ENCODE assay signal across 12 cellular contexts in genomic region chr6:113122060-113122459, GRCh38.
DNase-seq lines count a peak whose midpoint lies in the region; ATAC-seq and TF ChIP-seq lines count a peak whose summit lies in the region.
"Had no signal": no experiment of that assay in that cellular context is flagged by ENCODE, and none has a peak within 500 bp of the region (broad histone marks: within the 10 kb centered on the region; RNA-seq: fewer than 3 reads in every experiment).

No MANE protein-coding gene starts in this region.

- intact Hi-C loops in MCF 10A (cut with micrococcal nuclease), result no loop called here
- intact Hi-C loops in breast epithelium (cut with DNase I; ENCODE audit: low total_unique reads), result loop anchor here (5.0 kb wide), 1 partner anchor 945 kb away; no protein-coding TSS in a partner anchor
- intact Hi-C loops in left ventricle myocardium superior (cut with micrococcal nuclease), result no loop called here
- intact Hi-C loops in ovary (cut with DNase I), result no loop called here

- WGBS in ovary, 3 donors, result 50 to 71% (median 54%) methylated on average over 1 of the region's 1 CpG

- H3K9me3 Mint-ChIP-seq in MCF 10A (ENCODE audit: unreplicated experiment), result peaks cover 10% of the 10 kb centered on the region
- peaks cover 12% of the 10 kb centered on the region for H3K9me3 Mint-ChIP-seq in WTC11
- peaks cover 8% of the 10 kb centered on the region for H3K9me3 Mint-ChIP-seq in type B pancreatic cell
- H3K9me3 Mint-ChIP-seq in glutamatergic neuron (ENCODE audit: unreplicated experiment), result peaks cover 6% of the 10 kb centered on the region
- H3K9me3 Mint-ChIP-seq: stimulated activated naive CD8-positive, alpha-beta T cell treated with anti-CD3 and anti-CD28 coated beads, Interleukin-15, Interleukin-2, amounts not matched to agents 100 ng/mL and 50 ng/mL, for 24 hours had no signal

- H3K4me1 ChIP-seq in breast epithelium (no peaks in the 10 kb centered on the region), ovary (ENCODE audit: insufficient read depth) (no peaks in the 10 kb centered on the region)
- H3K4me1 ChIP-seq: psoas muscle had no signal

- H3K27me3 Mint-ChIP-seq in MCF 10A (ENCODE audit: insufficient read depth, unreplicated experiment), result no peaks in the 10 kb centered on the region
- H3K27me3 Mint-ChIP-seq in WTC11 (ENCODE audit: low read depth), result no peaks in the 10 kb centered on the region
- no peaks in the 10 kb centered on the region for H3K27me3 Mint-ChIP-seq in type B pancreatic cell
- no peaks in the 10 kb centered on the region for H3K27me3 Mint-ChIP-seq in glutamatergic neuron (ENCODE audit: unreplicated experiment)
- H3K27me3 Mint-ChIP-seq: activated CD8-positive, alpha-beta T cell treated with anti-CD3 and anti-CD28 coated beads for 36 hours; stimulated activated naive CD8-positive, alpha-beta T cell treated with anti-CD3 and anti-CD28 coated beads, Interleukin-15, Interleukin-2, amounts not matched to agents 100 ng/mL and 50 ng/mL, for 24 hours had no signal

- no peak for TF ChIP-seq EP300 in ovary (IDR thresholded peaks at IDR 0.05)

- H3K9me3 ChIP-seq in breast epithelium, result peaks cover 0 to 6% of the 10 kb centered on the region in 2 donors
- no peaks in the 10 kb centered on the region for H3K9me3 ChIP-seq in ovary

- peaks cover 18% of the 10 kb centered on the region for H3K4me1 Mint-ChIP-seq in MCF 10A (ENCODE audit: insufficient read depth, unreplicated experiment)
- H3K4me1 Mint-ChIP-seq in WTC11, result peaks cover 4% of the 10 kb centered on the region
- H3K4me1 Mint-ChIP-seq in type B pancreatic cell (ENCODE audit: unreplicated experiment), result peaks cover 22% of the 10 kb centered on the region
- peaks cover 9% of the 10 kb centered on the region for H3K4me1 Mint-ChIP-seq in glutamatergic neuron (ENCODE audit: low read depth, unreplicated experiment)

- no peak overlapping the region for H3K27ac ChIP-seq in breast epithelium
- H3K27ac ChIP-seq in ovary, result no peak overlapping the region
- H3K27ac ChIP-seq: BLaER1 treated with 17β-estradiol and CSF1 and Interleukin-3, amounts not matched to agents 10 nM and 100 nM; psoas muscle had no signal

- POLR2A ChIA-PET in MCF 10A (lab: Yijun Ruan, JAX) (no interaction called here), WTC11 (lab: Charles Lee) (no interaction called here)

- H3K4me3 ChIP-seq in breast epithelium, result no peak overlapping the region
- H3K4me3 ChIP-seq in ovary, result no peak overlapping the region
- H3K4me3 ChIP-seq: BLaER1 treated with 17β-estradiol and CSF1 and Interleukin-3, amounts not matched to agents 10 nM and 100 nM; psoas muscle had no signal

- no peak for TF ChIP-seq POLR2A in breast epithelium (IDR thresholded peaks at IDR 0.05)
- TF ChIP-seq POLR2A in ovary (IDR thresholded peaks at IDR 0.05), result no peak

- H3K36me3 Mint-ChIP-seq in MCF 10A (ENCODE audit: insufficient read depth, unreplicated experiment), result no peaks in the 10 kb centered on the region
- no peaks in the 10 kb centered on the region for H3K36me3 Mint-ChIP-seq in WTC11
- no peaks in the 10 kb centered on the region for H3K36me3 Mint-ChIP-seq in type B pancreatic cell
- H3K36me3 Mint-ChIP-seq in glutamatergic neuron (ENCODE audit: unreplicated experiment), result peaks cover 9% of the 10 kb centered on the region

- CTCF ChIA-PET in MCF 10A (lab: Yijun Ruan, JAX), result interaction anchor here (0.6 kb wide), 1 partner anchor 185 kb away, joined by 5 read pairs; no protein-coding TSS in a partner anchor
- CTCF ChIA-PET in WTC11 (lab: Charles Lee), result interaction anchor here (2.1 kb wide), 1 partner anchor 757 kb away, joined by 4 read pairs; no protein-coding TSS in a partner anchor

- DNase-seq in MCF 10A (ENCODE audit: unreplicated experiment) (peak; percentile 85), breast epithelium (ENCODE audit: low spot score in 2 of 2) (no peak), WTC11 (ENCODE audit: low spot score) (peak; percentile 21), left ventricle myocardium superior (no peak), type B pancreatic cell (ENCODE audit: extremely low spot score, unreplicated experiment) (no peak), ovary (no peak), glutamatergic neuron (no peak)
- DNase-seq: activated CD8-positive, alpha-beta T cell treated with anti-CD3 and anti-CD28 coated beads for 36 hours; psoas muscle had no signal

- no peak overlapping the region for H3K27ac Mint-ChIP-seq in MCF 10A (ENCODE audit: low read depth, unreplicated experiment)
- H3K27ac Mint-ChIP-seq in WTC11, result peak overlapping the region; percentile 42; the same call in 1 of the 2 replicates
- H3K27ac Mint-ChIP-seq in type B pancreatic cell, result no peak overlapping the region
- H3K27ac Mint-ChIP-seq in glutamatergic neuron (ENCODE audit: unreplicated experiment), result no peak overlapping the region
- H3K27ac Mint-ChIP-seq: activated CD8-positive, alpha-beta T cell treated with anti-CD3 and anti-CD28 coated beads for 36 hours; stimulated activated naive CD8-positive, alpha-beta T cell treated with anti-CD3 and anti-CD28 coated beads, Interleukin-15, Interleukin-2, amounts not matched to agents 100 ng/mL and 50 ng/mL, for 24 hours had no signal

- H3K27me3 ChIP-seq in breast epithelium (no peaks in the 10 kb centered on the region), ovary (no peaks in the 10 kb centered on the region)

- TF ChIP-seq CTCF in MCF 10A (IDR thresholded peaks at IDR 0.05; ENCODE audit: unreplicated experiment) (peak; percentile 12), breast epithelium (IDR thresholded peaks at IDR 0.05) (no peak), WTC11 (IDR thresholded peaks at IDR 0.05) (no peak), type B pancreatic cell (conservative IDR thresholded peaks at IDR 0.05) (peak; percentile 40), ovary (IDR thresholded peaks at IDR 0.05) (no peak), glutamatergic neuron (IDR thresholded peaks at IDR 0.05; ENCODE audit: partially characterized antibody, unreplicated experiment) (no peak)

- BruUV-seq in MCF 10A (replicated peaks; lab: Mats Ljungman, UMichigan), result no TSS peak

- H3K4me3 Mint-ChIP-seq in MCF 10A (ENCODE audit: unreplicated experiment), result no peak overlapping the region
- no peak overlapping the region for H3K4me3 Mint-ChIP-seq in WTC11
- H3K4me3 Mint-ChIP-seq in type B pancreatic cell, result no peak overlapping the region
- H3K4me3 Mint-ChIP-seq in glutamatergic neuron (ENCODE audit: unreplicated experiment), result no peak overlapping the region
- H3K4me3 Mint-ChIP-seq: activated CD8-positive, alpha-beta T cell treated with anti-CD3 and anti-CD28 coated beads for 36 hours; stimulated activated naive CD8-positive, alpha-beta T cell treated with anti-CD3 and anti-CD28 coated beads, Interleukin-15, Interleukin-2, amounts not matched to agents 100 ng/mL and 50 ng/mL, for 24 hours had no signal

- no peaks in the 10 kb centered on the region for H3K36me3 ChIP-seq in breast epithelium
- no peaks in the 10 kb centered on the region for H3K36me3 ChIP-seq in ovary
- H3K36me3 ChIP-seq: BLaER1 treated with 17β-estradiol and CSF1 and Interleukin-3, amounts not matched to agents 10 nM and 100 nM had no signal

- ATAC-seq in WTC11 (peak; percentile 100), left ventricle myocardium superior (peak; percentile 66), HG03097 (IDR thresholded peaks at IDR 0.05; ENCODE audit: low FRiP score, unreplicated experiment) (no peak)
- ATAC-seq: activated CD8-positive, alpha-beta T cell treated with anti-CD3 and anti-CD28 coated beads for 36 hours had no signal

TF ChIP-seq in WTC11, 78 proteins besides CTCF, POLR2A, EP300 and RAD21 (continues in another document):
- TF ChIP-seq IRF1 (CRISPR knock-in tag; IDR thresholded peaks at IDR 0.05) (no peak), ZSCAN18 (CRISPR knock-in tag; IDR thresholded peaks at IDR 0.05) (no peak), TEAD1 (CRISPR knock-in tag; IDR thresholded peaks at IDR 0.05) (no peak), MLX (CRISPR knock-in tag; IDR thresholded peaks at IDR 0.05) (no peak), SMAD3 (CRISPR knock-in tag; IDR thresholded peaks at IDR 0.05; ENCODE audit: borderline replicate concordance) (no peak)

Comparison
In these comparisons a context has a peak if more than half of its experiments do, and no peak if none do; other contexts are left out.
1. DNase-seq: peak in MCF 10A (single experiment) and WTC11 (single experiment); none in breast epithelium (0 of 2), left ventricle myocardium superior (single experiment), type B pancreatic cell (single experiment), ovary (0 of 5) and glutamatergic neuron (single experiment).
2. CTCF ChIP-seq: peak in MCF 10A (single experiment) and type B pancreatic cell (single experiment); none in breast epithelium (0 of 3), WTC11 (single experiment), ovary (0 of 3) and glutamatergic neuron (single experiment).